12 cellular contexts compared by ENCODE assay signal in genomic region chr20:23655551-23656211, GRCh38. TPM values are rescaled to one million over a fixed set of nuclear protein-coding genes. Genes with fewer than 3 reads are reported as not detected.
A peak's percentile ranks its signal among the peaks of the same experiment; 100 is the strongest.
DNase-seq lines count a peak whose midpoint lies in the region; ATAC-seq and TF ChIP-seq lines count a peak whose summit lies in the region.
"Had no signal": no experiment of that assay in that cellular context is flagged by ENCODE, and none has a peak within 500 bp of the region (broad histone marks: within the 10 kb centered on the region; RNA-seq: fewer than 3 reads in every experiment).

No MANE protein-coding gene starts in this region.

- intact Hi-C loops in spleen (cut with DNase I; ENCODE audit: low total_unique reads) = no loop called here
- intact Hi-C loops in colonic mucosa (cut with DNase I) = no loop called here

- WGBS in spleen, 5 donors = 17 to 28% (median 18%) methylated on average over 18 to 22 of the region's 22 CpGs

- peak overlapping the region in 1 of 2 donors; percentile 8 for H3K9ac ChIP-seq in colonic mucosa (ENCODE audit: low read depth in 2 of 2, low read length in 2 of 2)

- no peak for TF ChIP-seq POLR2A in spleen (IDR thresholded peaks at IDR 0.05)

- H3K4me3 Mint-ChIP-seq in brain = peak overlapping the region in 1 of 5 experiments; percentile 50
- H3K4me3 Mint-ChIP-seq: central memory CD8-positive, alpha-beta T cell had no signal

- peaks cover 22% of the 10 kb centered on the region for H3K4me1 Mint-ChIP-seq in brain
- H3K4me1 Mint-ChIP-seq: central memory CD8-positive, alpha-beta T cell had no signal

- no peaks in the 10 kb centered on the region for H3K27me3 Mint-ChIP-seq in brain

- DNase-seq in HL-60 (ENCODE audit: low read depth in 1 of 2, low spot score in 1 of 2) (peak; percentile 79 to 93), left lobe of liver (ENCODE audit: low spot score) (peak; percentile 49), spleen (peak; percentile 88), NCI-H1417 (lab: John Stamatoyannopoulos, UW) (no peak), colonic mucosa (no peak), HuH-7 (ENCODE audit: low spot score) (no peak), NCI-H446 (lab: John Stamatoyannopoulos, UW) (no peak)
- DNase-seq: NCI-H1092 treated with DMSO at 0.1 percent for 48 hours had no signal

- H3K4me3 ChIP-seq in HL-60 (replicated peaks; ENCODE audit: insufficient read depth, low read length) (peak overlapping the region; percentile 4; the same call in 1 of the 2 replicates), spleen (peak overlapping the region in 3 of 8 donors; percentile 5 to 39 (median 10)), colonic mucosa (no peak overlapping the region)

- no peaks in the 10 kb centered on the region for H3K27me3 ChIP-seq in HL-60 (ENCODE audit: insufficient read depth, poor library complexity, severe bottlenecking)
- peaks cover 0 to 6% (median 0%) of the 10 kb centered on the region in 7 donors for H3K27me3 ChIP-seq in spleen (replicated peaks in 1 of 7)
- no peaks in the 10 kb centered on the region for H3K27me3 ChIP-seq in colonic mucosa

- H3K27ac Mint-ChIP-seq in brain = peak overlapping the region in 3 of 5 experiments; percentile 85 to 94 (median 87)

- H3K9me3 Mint-ChIP-seq in brain = peaks cover 0 to 3% (median 0%) of the 10 kb centered on the region in 5 experiments
- H3K9me3 Mint-ChIP-seq: central memory CD8-positive, alpha-beta T cell had no signal

- H3K36me3 Mint-ChIP-seq in brain = no peaks in the 10 kb centered on the region

- H3K27ac ChIP-seq in HL-60 (replicated peaks) = peak overlapping the region; percentile 9; the same call in 1 of the 2 replicates
- peak overlapping the region; percentile 9 to 84 (median 52) for H3K27ac ChIP-seq in spleen
- H3K27ac ChIP-seq in colonic mucosa = no peak overlapping the region

- peak; percentile 69 for ATAC-seq in left lobe of liver

- H3K4me1 ChIP-seq in spleen (peaks cover 7 to 35% (median 15%) of the 10 kb centered on the region in 6 donors), colonic mucosa (no peaks in the 10 kb centered on the region)

- no peaks in the 10 kb centered on the region for H3K36me3 ChIP-seq in spleen
- H3K36me3 ChIP-seq in colonic mucosa = no peaks in the 10 kb centered on the region

- no peak for TF ChIP-seq CTCF in HL-60 (IDR thresholded peaks at IDR 0.05; ENCODE audit: insufficient read depth, low read length)
- TF ChIP-seq CTCF in brain (conservative IDR thresholded peaks at IDR 0.05) = no peak
- no peak for TF ChIP-seq CTCF in spleen (IDR thresholded peaks at IDR 0.05 in 8 of 11, conservative IDR thresholded peaks at IDR 0.05 in 3 of 11)
- TF ChIP-seq CTCF in colonic mucosa (IDR thresholded peaks at IDR 0.05) = no peak

- H3K9me3 ChIP-seq in spleen (no peaks in the 10 kb centered on the region), colonic mucosa (no peaks in the 10 kb centered on the region)

RNA-seq across cellular contexts. Expression of gene CST3, which starts 17.9 kb away (rescaled TPM):
- polyA plus RNA-seq in brain (ENCODE audit: insufficient read depth, low read depth, low replicate concordance) = 1,324 TPM
- 1,478 TPM for total RNA-seq in left lobe of liver
- 1,000 to 10,000 TPM in 3 of 7 donors, 100 to 1,000 TPM in 4; 501 to 1,082 (median 830) TPM for total RNA-seq in spleen
- polyA plus RNA-seq in spleen = 100 to 1,000 TPM; 199 to 272 (median 267) TPM
- total RNA-seq in colonic mucosa = 100 to 1,000 TPM; 606 to 666 TPM

RNA-seq across cellular contexts. Expression of gene CST4, which starts 33.2 kb away (rescaled TPM):
- polyA plus RNA-seq in brain (ENCODE audit: insufficient read depth, low read depth, low replicate concordance) (not detected), spleen (not detected)
- total RNA-seq in left lobe of liver (not detected), spleen (not detected), colonic mucosa (not detected)
- total RNA-seq: liver, RPMI7951 had no signal
- polyA plus RNA-seq: liver had no signal

RNA-seq across cellular contexts. Expression of gene CST9, which starts 50.0 kb away (rescaled TPM):
- polyA plus RNA-seq in brain (ENCODE audit: insufficient read depth, low read depth, low replicate concordance) (not detected), spleen (not detected)
- total RNA-seq in left lobe of liver (not detected), spleen (not detected), colonic mucosa (not detected)
- total RNA-seq: liver, RPMI7951 had no signal
- polyA plus RNA-seq: liver had no signal

Comparison
In these comparisons a context has a peak if more than half of its experiments do, and no peak if none do; other contexts are left out.
1. DNase-seq: peak in HL-60 (2 of 2), left lobe of liver (single experiment) and spleen (single experiment); none in NCI-H1417 (0 of 3), colonic mucosa (single experiment), HuH-7 (single experiment) and NCI-H446 (0 of 2).